Comparison of ENCODE assay signal across 10 cellular contexts in the genomic region with DNA sequence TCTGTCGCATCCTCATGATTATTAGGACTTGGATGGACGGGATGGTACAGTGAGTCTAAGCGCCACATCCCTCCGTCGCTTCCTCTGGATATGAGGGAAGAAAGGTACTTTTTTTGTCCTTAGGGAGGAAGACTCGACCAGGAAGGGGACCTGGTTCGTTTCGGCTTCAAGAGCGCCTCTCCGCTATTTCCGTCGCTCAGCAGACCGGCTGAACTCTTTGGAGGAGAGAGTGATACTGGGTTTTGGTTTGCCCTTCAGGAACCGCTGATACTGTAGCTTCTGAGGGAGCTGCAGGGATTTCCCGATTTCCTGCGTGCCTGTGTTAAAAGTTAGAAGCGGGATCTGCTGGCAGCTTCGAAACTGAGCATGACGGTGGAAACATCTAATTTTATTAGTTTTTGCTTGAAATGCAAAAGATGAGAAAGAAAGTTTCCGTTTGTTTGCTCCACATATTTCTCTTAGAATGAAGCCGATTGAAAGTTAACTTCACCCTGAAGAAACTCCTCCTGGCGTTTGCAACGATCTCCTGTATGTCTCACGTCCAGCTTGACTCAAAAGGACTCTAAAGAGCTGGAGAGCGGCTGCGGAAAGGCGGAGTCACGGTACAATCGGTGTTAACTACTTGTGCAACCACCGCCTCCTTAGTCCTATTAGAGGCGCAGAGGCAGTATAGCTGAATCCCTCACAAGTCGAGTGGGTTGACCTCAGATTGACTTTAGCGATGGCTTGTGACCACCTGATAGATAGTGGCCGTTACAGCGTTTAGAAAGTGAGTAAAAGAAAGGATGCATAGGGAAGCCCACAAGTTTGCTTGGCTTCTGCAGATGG.
DNase-seq lines count a peak whose midpoint lies in the region; ATAC-seq, FAIRE-seq and TF ChIP-seq lines count a peak whose summit lies in the region.
"Had no signal": no experiment of that assay in that cellular context is flagged by ENCODE, and none has a peak within 500 bp of the region (broad histone marks: within the 10 kb centered on the region; RNA-seq: fewer than 3 reads in every experiment).

No MANE protein-coding gene starts in this region.

- H4K20me1 ChIP-seq in endothelial cell of umbilical vein (replicated peaks; ENCODE audit: control insufficient read depth, extremely low read depth, insufficient read depth, low read length) = no peaks in the 10 kb centered on the region

- no peak for ATAC-seq in natural killer cell treated with Interleukin-12 subunit alpha and Interleukin-12 subunit beta and Interleukin-15 and Interleukin-18, amount 100 ng/mL, for 72 hours
- no peak for ATAC-seq in natural killer cell
- peak; percentile 68 for ATAC-seq in RWPE2 (ENCODE audit: low read depth)
- ATAC-seq in stimulated activated naive CD8-positive, alpha-beta T cell treated with anti-CD3 and anti-CD28 coated beads, Interleukin-15, amount 100 ng/mL, for 72 hours = peak; percentile 49
- no peak for ATAC-seq in Right ventricle myocardium superior (ENCODE audit: poor library complexity)

- peaks cover 8 to 16% of the 10 kb centered on the region in 2 donors for H3K4me1 Mint-ChIP-seq in natural killer cell treated with Interleukin-12 subunit alpha and Interleukin-12 subunit beta and Interleukin-15 and Interleukin-18, amount 100 ng/mL, for 72 hours (ENCODE audit: low read depth in 2 of 2)
- peaks cover 9 to 10% of the 10 kb centered on the region in 2 donors for H3K4me1 Mint-ChIP-seq in natural killer cell
- peaks cover 33% of the 10 kb centered on the region for H3K4me1 Mint-ChIP-seq in stimulated activated naive CD8-positive, alpha-beta T cell treated with anti-CD3 and anti-CD28 coated beads, Interleukin-15, amount 100 ng/mL, for 72 hours

- intact Hi-C loops in natural killer cell (cut with micrococcal nuclease) = no loop called here
- intact Hi-C loops in endothelial cell of umbilical vein (cut with micrococcal nuclease) = loop anchor here (2.0 to 5.0 kb wide), 2 partner anchors 188 to 208 kb away; a partner anchor contains a TSS
- intact Hi-C loops in transverse colon (cut with DNase I; ENCODE audit: low total_unique reads) = no loop called here
- intact Hi-C loops in Right ventricle myocardium superior (cut with DNase I) = no loop called here

- in situ Hi-C loops in transverse colon (cut with MboI; ENCODE audit: low pct_ligation_motif_present in 1 of 4, low pct_unique_long_range_greater_than_20kb in 1 of 4, low sequenced_read_pairs in 3 of 4) = no loop called here

- H3K4me1 ChIP-seq in RWPE2 (ENCODE audit: insufficient read depth, poor library complexity, severe bottlenecking) (peaks cover 3% of the 10 kb centered on the region), endothelial cell of umbilical vein (ENCODE audit: control insufficient read depth, extremely low read depth, insufficient read depth, low read length) (peaks cover 3% of the 10 kb centered on the region), transverse colon (peaks cover 0 to 12% (median 2%) of the 10 kb centered on the region in 4 donors)

- H3K27me3 Mint-ChIP-seq in natural killer cell treated with Interleukin-12 subunit alpha and Interleukin-12 subunit beta and Interleukin-15 and Interleukin-18, amount 100 ng/mL, for 72 hours = peaks cover 67 to 81% of the 10 kb centered on the region in 2 donors
- peaks cover 77 to 83% of the 10 kb centered on the region in 2 donors for H3K27me3 Mint-ChIP-seq in natural killer cell (ENCODE audit: low read depth in 2 of 2)
- peaks cover 96% of the 10 kb centered on the region for H3K27me3 Mint-ChIP-seq in stimulated activated naive CD8-positive, alpha-beta T cell treated with anti-CD3 and anti-CD28 coated beads, Interleukin-15, amount 100 ng/mL, for 72 hours

- FAIRE-seq in endothelial cell of umbilical vein (lab: Jason Lieb, UNC) = peak; percentile 80
- FAIRE-seq: colon had no signal

- CTCF ChIA-PET in endothelial cell of umbilical vein (lab: Charles Lee) = interaction anchor here (0.6 to 4.3 kb wide), 3 partner anchors 43 to 278 kb away, joined by 3 to 15 read pairs (median 3); no protein-coding TSS in a partner anchor

- TF ChIP-seq CTCF in natural killer cell (IDR thresholded peaks at IDR 0.05) (no peak), RWPE2 (IDR thresholded peaks at IDR 0.05; ENCODE audit: poor library complexity, severe bottlenecking) (no peak), endothelial cell of umbilical vein (IDR thresholded peaks at IDR 0.05; ENCODE audit: extremely low read depth in 1 of 2, insufficient read depth in 1 of 2, low read depth in 1 of 2, low read length in 2 of 2) (no peak), transverse colon (IDR thresholded peaks at IDR 0.05) (no peak)

- 3% methylated on average over 5 to 35 of the region's 35 CpGs for WGBS in transverse colon (ENCODE audit: low coverage in 1 of 2), 2 donors

- H3K27ac Mint-ChIP-seq in natural killer cell treated with Interleukin-12 subunit alpha and Interleukin-12 subunit beta and Interleukin-15 and Interleukin-18, amount 100 ng/mL, for 72 hours = no peak overlapping the region
- no peak overlapping the region for H3K27ac Mint-ChIP-seq in natural killer cell
- H3K27ac Mint-ChIP-seq in stimulated activated naive CD8-positive, alpha-beta T cell treated with anti-CD3 and anti-CD28 coated beads, Interleukin-15, amount 100 ng/mL, for 72 hours = no peak overlapping the region

- no peaks in the 10 kb centered on the region for H3K9me3 ChIP-seq in RWPE2 (ENCODE audit: severe bottlenecking)
- no peaks in the 10 kb centered on the region for H3K9me3 ChIP-seq in endothelial cell of umbilical vein (replicated peaks; ENCODE audit: control insufficient read depth, insufficient read depth, low read length)
- H3K9me3 ChIP-seq in transverse colon = peaks cover 0 to 3% of the 10 kb centered on the region in 2 donors

- peaks cover 32% of the 10 kb centered on the region for H3K36me3 Mint-ChIP-seq in natural killer cell treated with Interleukin-12 subunit alpha and Interleukin-12 subunit beta and Interleukin-15 and Interleukin-18, amount 100 ng/mL, for 72 hours
- H3K36me3 Mint-ChIP-seq in natural killer cell = peaks cover 46% of the 10 kb centered on the region

- TF ChIP-seq POLR2A in endothelial cell of umbilical vein (IDR thresholded peaks at IDR 0.05; ENCODE audit: low read depth, low read length) = no peak
- no peak for TF ChIP-seq POLR2A in transverse colon (IDR thresholded peaks at IDR 0.05)

- no peak for TF ChIP-seq EP300 in transverse colon (IDR thresholded peaks at IDR 0.05; ENCODE audit: low read depth)

- H3K4me3 Mint-ChIP-seq in natural killer cell treated with Interleukin-12 subunit alpha and Interleukin-12 subunit beta and Interleukin-15 and Interleukin-18, amount 100 ng/mL, for 72 hours = peak overlapping the region; percentile 9
- H3K4me3 Mint-ChIP-seq in natural killer cell = no peak overlapping the region
- H3K4me3 Mint-ChIP-seq in stimulated activated naive CD8-positive, alpha-beta T cell treated with anti-CD3 and anti-CD28 coated beads, Interleukin-15, amount 100 ng/mL, for 72 hours = peak overlapping the region; percentile 59 to 61

- POLR2A ChIA-PET in endothelial cell of umbilical vein (lab: Charles Lee) = interaction anchor here (0.7 kb wide), 1 partner anchor 119 kb away, joined by 3 read pairs; no protein-coding TSS in a partner anchor

- H3K36me3 ChIP-seq in RWPE2 (ENCODE audit: low read depth) (no peaks in the 10 kb centered on the region), endothelial cell of umbilical vein (ENCODE audit: control insufficient read depth in 2 of 2, extremely low read depth in 1 of 2, insufficient read depth in 2 of 2, low read length in 2 of 2) (no peaks in the 10 kb centered on the region), transverse colon (no peaks in the 10 kb centered on the region)

- H3K27ac ChIP-seq in RWPE2 (ENCODE audit: poor library complexity, severe bottlenecking) (no peak overlapping the region), endothelial cell of umbilical vein (ENCODE audit: insufficient read depth, low read depth, low read length) (no peak overlapping the region), transverse colon (no peak overlapping the region)

- H3K79me2 ChIP-seq in endothelial cell of umbilical vein (ENCODE audit: control insufficient read depth, insufficient read depth, low read length) = no peaks in the 10 kb centered on the region

- dilution Hi-C loops in endothelial cell of umbilical vein (cut with MboI; ENCODE audit: extremely low pct_ligation_motif_present, low sequenced_read_pairs) = no loop called here

- H3K9me3 Mint-ChIP-seq in natural killer cell treated with Interleukin-12 subunit alpha and Interleukin-12 subunit beta and Interleukin-15 and Interleukin-18, amount 100 ng/mL, for 72 hours = peaks cover 8% of the 10 kb centered on the region
- H3K9me3 Mint-ChIP-seq in natural killer cell = peaks cover 5 to 6% of the 10 kb centered on the region in 2 donors
- H3K9me3 Mint-ChIP-seq in stimulated activated naive CD8-positive, alpha-beta T cell treated with anti-CD3 and anti-CD28 coated beads, Interleukin-15, amount 100 ng/mL, for 72 hours = peaks cover 0 to 18% of the 10 kb centered on the region in 2 donors

- H3K9me1 ChIP-seq in endothelial cell of umbilical vein (replicated peaks; ENCODE audit: control insufficient read depth, extremely low read depth, insufficient read depth, low read length) = no peaks in the 10 kb centered on the region

- H2AFZ ChIP-seq in endothelial cell of umbilical vein (ENCODE audit: low read depth, low read length) = peak overlapping the region; percentile 54

- no peak for DNase-seq in natural killer cell treated with Interleukin-12 subunit alpha and Interleukin-12 subunit beta and Interleukin-15 and Interleukin-18, amount 100 ng/mL, for 72 hours (ENCODE audit: low spot score)
- no peak for DNase-seq in natural killer cell
- no peak for DNase-seq in RWPE2 (ENCODE audit: low spot score)
- DNase-seq in endothelial cell of umbilical vein (ENCODE audit: low read depth, low spot score) = peak; percentile 29
- no peak for DNase-seq in stimulated activated naive CD8-positive, alpha-beta T cell treated with anti-CD3 and anti-CD28 coated beads, Interleukin-15, amount 100 ng/mL, for 72 hours
- DNase-seq in transverse colon = no peak
- no peak for DNase-seq in Right ventricle myocardium superior
- DNase-seq in OCI-M2 (lab: John Stamatoyannopoulos, UW; ENCODE audit: unreplicated experiment) = no peak
- DNase-seq: KG1 had no signal

- H3K4me3 ChIP-seq in RWPE2 (ENCODE audit: severe bottlenecking) = peak overlapping the region; percentile 21
- peak overlapping the region in 2 of 3 experiments; percentile 11 to 44 for H3K4me3 ChIP-seq in endothelial cell of umbilical vein (replicated peaks in 1 of 3; ENCODE audit: insufficient read depth in 1 of 3, low read depth in 1 of 3, low read length in 3 of 3)
- H3K4me3 ChIP-seq in transverse colon = no peak overlapping the region

- no TSS peak for BruUV-seq in endothelial cell of umbilical vein (replicated peaks; lab: Mats Ljungman, UMichigan)

- H3K4me2 ChIP-seq in endothelial cell of umbilical vein (ENCODE audit: insufficient read depth, low read length) = peak overlapping the region; percentile 80

- H3K9ac ChIP-seq in endothelial cell of umbilical vein (replicated peaks; ENCODE audit: extremely low read depth, insufficient read depth, low read length) = no peak overlapping the region

- H3K27me3 ChIP-seq in RWPE2 (ENCODE audit: insufficient read depth, poor library complexity, severe bottlenecking) (peaks cover 49% of the 10 kb centered on the region), endothelial cell of umbilical vein (ENCODE audit: control insufficient read depth in 2 of 2, insufficient read depth in 2 of 2, low read length in 2 of 2) (peaks cover 24 to 28% of the 10 kb centered on the region in 2 experiments), transverse colon (peaks cover 95% of the 10 kb centered on the region)

Comparison
In these comparisons a context has a peak if more than half of its experiments do, and no peak if none do; other contexts are left out.
1. ATAC-seq: peak in RWPE2 (single experiment) and stimulated activated naive CD8-positive, alpha-beta T cell treated with anti-CD3 and anti-CD28 coated beads, Interleukin-15, amount 100 ng/mL, for 72 hours (single experiment); none in natural killer cell treated with Interleukin-12 subunit alpha and Interleukin-12 subunit beta and Interleukin-15 and Interleukin-18, amount 100 ng/mL, for 72 hours (0 of 2), natural killer cell (0 of 3) and Right ventricle myocardium superior (single experiment).
2. H3K4me3 ChIP-seq: peak in RWPE2 (single experiment) and endothelial cell of umbilical vein (2 of 3); none in transverse colon (0 of 4).